ENCODE assay signal across 25 cellular contexts in genomic region chr6:165488624-165489295, GRCh38.
DNase-seq lines count a peak whose midpoint lies in the region; ATAC-seq and TF ChIP-seq lines count a peak whose summit lies in the region.
"Had no signal": no experiment of that assay in that cellular context is flagged by ENCODE, and none has a peak within 500 bp of the region (broad histone marks: within the 10 kb centered on the region; RNA-seq: fewer than 3 reads in every experiment).

No MANE protein-coding gene starts in this region.

- intact Hi-C loops in Right ventricle myocardium inferior (cut with DNase I): no loop called here
- intact Hi-C loops in cardiac septum (cut with DNase I): no loop called here
- intact Hi-C loops in CD8-positive, alpha-beta T cell (cut with DNase I, micrococcal nuclease): no loop called here

- H3K27ac ChIP-seq in VCaP: peak overlapping the region; percentile 60
- H3K27ac ChIP-seq in CD8-positive, alpha-beta T cell (ENCODE audit: low read depth, low read length): no peak overlapping the region
- H3K27ac ChIP-seq: SK-N-MC had no signal

- CTCF ChIA-PET in CD8-positive, alpha-beta T cell (lab: Charles Lee): no interaction called here

- no peaks in the 10 kb centered on the region for H3K27me3 Mint-ChIP-seq in CD8-positive, alpha-beta T cell (ENCODE audit: low read depth)
- H3K27me3 Mint-ChIP-seq: T-helper 17 cell had no signal

- peaks cover 5% of the 10 kb centered on the region for H3K9me3 Mint-ChIP-seq in CD8-positive, alpha-beta T cell
- H3K9me3 Mint-ChIP-seq: GM23338 had no signal

- H3K9me3 ChIP-seq in CD8-positive, alpha-beta T cell (ENCODE audit: low read length): no peaks in the 10 kb centered on the region

- H3K4me1 Mint-ChIP-seq in CD8-positive, alpha-beta T cell (ENCODE audit: low read depth): no peaks in the 10 kb centered on the region
- H3K4me1 Mint-ChIP-seq: CD14-positive monocyte, T-helper 17 cell had no signal

- no peaks in the 10 kb centered on the region for H3K27me3 ChIP-seq in CD8-positive, alpha-beta T cell (ENCODE audit: insufficient read depth, low read length)

- TF ChIP-seq CTCF in VCaP (conservative IDR thresholded peaks at IDR 0.05): no peak
- TF ChIP-seq CTCF in GM20000 (IDR thresholded peaks at IDR 0.05; ENCODE audit: extremely low read depth, missing control alignments): no peak
- TF ChIP-seq CTCF in CD8-positive, alpha-beta T cell (IDR thresholded peaks at IDR 0.05): no peak

- H3K4me3 Mint-ChIP-seq in CD8-positive, alpha-beta T cell: no peak overlapping the region
- H3K4me3 Mint-ChIP-seq: CD14-positive monocyte, GM23338, T-helper 17 cell had no signal

- DNase-seq in Right ventricle myocardium inferior (ENCODE audit: missing footprints): peak; percentile 45
- DNase-seq in cardiac septum (ENCODE audit: low spot score): no peak
- peak; percentile 1 for DNase-seq in NAMALWA (ENCODE audit: low spot score)
- DNase-seq in GM20000 (ENCODE audit: low spot score): no peak
- no peak for DNase-seq in NCI-H82 treated with DMSO at 0.1 percent for 48 hours (lab: John Stamatoyannopoulos, UW; ENCODE audit: unreplicated experiment)
- DNase-seq in CD8-positive, alpha-beta T cell: no peak
- DNase-seq: DMS53, EL, MM.1S, NCI-H1092 treated with DMSO at 0.1 percent for 48 hours, NCI-H146, NCI-H2029, NCI-H2227 treated with DMSO at 0.1 percent for 48 hours, NCI-H510A, SHP77, SW 1271, T-helper 17 cell had no signal

- no peak overlapping the region for H3K27ac Mint-ChIP-seq in CD8-positive, alpha-beta T cell
- H3K27ac Mint-ChIP-seq: CD14-positive monocyte, GM23338, T-helper 17 cell had no signal

- no peaks in the 10 kb centered on the region for H3K4me1 ChIP-seq in CD8-positive, alpha-beta T cell (ENCODE audit: insufficient read depth, low read length)

- ATAC-seq in Right ventricle myocardium inferior (peak; percentile 17), HG03439 (IDR thresholded peaks at IDR 0.05; ENCODE audit: unreplicated experiment) (no peak)
- no peak for ATAC-seq in CD8-positive, alpha-beta T cell
- ATAC-seq: GM12878, GM23338, HCT116, K562, T-helper 17 cell had no signal

- POLR2A ChIA-PET in CD8-positive, alpha-beta T cell (lab: Charles Lee): no interaction called here

- H3K36me3 ChIP-seq in CD8-positive, alpha-beta T cell (ENCODE audit: insufficient read depth, low read length): no peaks in the 10 kb centered on the region

- no peak overlapping the region for H3K4me3 ChIP-seq in CD8-positive, alpha-beta T cell (ENCODE audit: low read depth, low read length)
- H3K4me3 ChIP-seq: GM12878, GM23338, K562, SK-N-MC had no signal

- H3K36me3 Mint-ChIP-seq in CD8-positive, alpha-beta T cell: no peaks in the 10 kb centered on the region
- H3K36me3 Mint-ChIP-seq: CD14-positive monocyte had no signal

Comparison
In these comparisons a context has a peak if more than half of its experiments do, and no peak if none do; other contexts are left out.
1. DNase-seq: peak in Right ventricle myocardium inferior (single experiment) and NAMALWA (single experiment); none in cardiac septum (single experiment), GM20000 (single experiment), NCI-H82 treated with DMSO at 0.1 percent for 48 hours (single experiment) and CD8-positive, alpha-beta T cell (0 of 7).